ENCODE assay signal across 21 cellular contexts in the genomic region with DNA sequence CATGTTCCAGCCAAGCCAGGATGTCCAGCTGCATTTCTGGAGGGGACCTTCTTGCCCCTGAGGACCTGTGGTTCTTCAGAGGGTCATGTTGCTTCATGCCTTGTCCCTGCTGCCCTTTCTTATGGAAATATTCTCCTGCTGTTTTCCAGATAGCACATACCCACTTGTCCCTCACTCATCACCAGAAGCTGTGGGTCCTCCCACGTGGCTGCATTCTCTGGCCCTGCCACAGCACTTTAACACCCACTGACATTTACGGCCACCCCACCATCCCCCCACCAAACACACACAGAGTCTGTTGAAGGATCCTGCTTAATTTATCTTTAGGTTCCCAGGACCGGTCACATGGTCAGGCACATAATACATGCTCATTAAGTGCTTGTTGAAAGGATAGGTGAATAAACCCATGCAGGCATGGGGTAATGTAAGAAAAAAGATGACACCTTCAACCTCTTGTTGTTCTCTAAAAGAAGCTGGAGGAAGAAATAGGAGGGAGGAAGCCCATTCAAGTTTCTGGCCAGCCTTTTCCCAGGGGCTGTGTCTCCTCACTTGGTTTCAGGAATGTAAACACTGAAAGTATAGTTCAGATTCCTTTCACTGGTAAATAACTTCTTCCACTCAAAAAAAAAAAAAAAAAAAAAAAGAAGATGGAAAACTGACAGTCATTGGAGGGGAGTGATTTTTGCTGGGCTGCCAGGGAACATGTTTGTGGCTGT. TPM values are rescaled to one million over a fixed set of nuclear protein-coding genes. Genes with fewer than 3 reads are reported as not detected.
"Had no signal": no experiment of that assay in that cellular context is flagged by ENCODE, and none has a peak within 500 bp of the region (broad histone marks: within the 10 kb centered on the region; RNA-seq: fewer than 3 reads in every experiment).

No MANE protein-coding gene starts in this region.

- H3K4me3 ChIP-seq: gastroesophageal sphincter, left lung, right atrium auricular region, skin epidermis, transverse colon had no signal

- H3K4me1 Mint-ChIP-seq: activated B cell treated with CpG ODN at 0.5 μM for 24 hours; activated CD4-positive, alpha-beta T cell treated with anti-CD3 and anti-CD28 coated beads, Interleukin-2, amount 10 ng/mL, durations not matched to agents 7 days and 5 days; activated naive CD8-positive, alpha-beta T cell treated with anti-CD3 and anti-CD28 coated beads for 36 hours; central memory CD8-positive, alpha-beta T cell had no signal

- H3K4me1 ChIP-seq: left lung, right atrium auricular region, transverse colon had no signal

- H3K27ac Mint-ChIP-seq: activated B cell treated with CpG ODN at 0.5 μM for 24 hours; activated CD4-positive, alpha-beta T cell treated with anti-CD3 and anti-CD28 coated beads, Interleukin-2, amount 10 ng/mL, durations not matched to agents 7 days and 5 days; activated naive CD8-positive, alpha-beta T cell treated with anti-CD3 and anti-CD28 coated beads for 36 hours; activated T-helper 1 cell treated with anti-CD3 and anti-CD28 coated beads, Interleukin-12 subunit alpha, Interleukin-12 subunit beta, Interleukin-2, Interleukin-4 antibody, amounts not matched to agents 30 ng/mL and 10 ng/mL and 1 ng/mL, durations not matched to agents 14 hours and 24 hours and 36 hours; natural killer cell; progenitor cell of endocrine pancreas; T-helper 2 cell treated with Interferon-gamma antibody and Interleukin-4, amounts not matched to agents 5 μg/mL and 100 μg/mL, for 36 hours had no signal

- H3K4me3 Mint-ChIP-seq: activated B cell treated with CpG ODN at 0.5 μM for 24 hours; activated CD4-positive, alpha-beta T cell treated with anti-CD3 and anti-CD28 coated beads, Interleukin-2, amount 10 ng/mL, durations not matched to agents 7 days and 5 days; activated naive CD8-positive, alpha-beta T cell treated with anti-CD3 and anti-CD28 coated beads for 36 hours; activated T-helper 1 cell treated with anti-CD3 and anti-CD28 coated beads, Interleukin-12 subunit alpha, Interleukin-12 subunit beta, Interleukin-2, Interleukin-4 antibody, amounts not matched to agents 30 ng/mL and 10 ng/mL and 1 ng/mL, durations not matched to agents 14 hours and 24 hours and 36 hours; central memory CD8-positive, alpha-beta T cell; natural killer cell; T-helper 2 cell treated with Interferon-gamma antibody and Interleukin-4, amounts not matched to agents 5 μg/mL and 100 μg/mL, for 36 hours had no signal

- DNase-seq: activated B cell treated with CpG ODN at 0.5 μM for 24 hours; activated CD4-positive, alpha-beta T cell treated with anti-CD3 and anti-CD28 coated beads, Interleukin-2, amount 10 ng/mL, durations not matched to agents 7 days and 5 days; activated CD8-positive, alpha-beta memory T cell treated with anti-CD3 and anti-CD28 coated beads, Interleukin-2, amount 50 U/mL, for 48 hours; activated naive CD8-positive, alpha-beta T cell treated with anti-CD3 and anti-CD28 coated beads for 36 hours; brain microvascular endothelial cell; cortex of kidney; effector CD4-positive, alpha-beta T cell; kidney; natural killer cell; stimulated activated CD4-positive, alpha-beta T cell treated with anti-CD3 and anti-CD28 coated beads, Interleukin-4, amount 100 ng/mL, for 24 hours; stimulated activated naive CD4-positive, alpha-beta T cell treated with Interleukin-2 at 50 U/mL for 16 hours; substantia nigra; transverse colon had no signal

- H3K27me3 Mint-ChIP-seq: activated CD4-positive, alpha-beta T cell treated with anti-CD3 and anti-CD28 coated beads, Interleukin-2, amount 10 ng/mL, durations not matched to agents 7 days and 5 days had no signal

- H3K36me3 Mint-ChIP-seq: activated naive CD8-positive, alpha-beta T cell treated with anti-CD3 and anti-CD28 coated beads for 36 hours; natural killer cell had no signal

- H3K9me3 Mint-ChIP-seq: activated B cell treated with CpG ODN at 0.5 μM for 24 hours; activated CD4-positive, alpha-beta T cell treated with anti-CD3 and anti-CD28 coated beads, Interleukin-2, amount 10 ng/mL, durations not matched to agents 7 days and 5 days; activated naive CD8-positive, alpha-beta T cell treated with anti-CD3 and anti-CD28 coated beads for 36 hours; activated T-helper 1 cell treated with anti-CD3 and anti-CD28 coated beads, Interleukin-12 subunit alpha, Interleukin-12 subunit beta, Interleukin-2, Interleukin-4 antibody, amounts not matched to agents 30 ng/mL and 10 ng/mL and 1 ng/mL, durations not matched to agents 14 hours and 24 hours and 36 hours; central memory CD8-positive, alpha-beta T cell; natural killer cell; T-helper 2 cell treated with Interferon-gamma antibody and Interleukin-4, amounts not matched to agents 5 μg/mL and 100 μg/mL, for 36 hours had no signal

- H3K9me3 ChIP-seq: gastroesophageal sphincter, left lung, right atrium auricular region, transverse colon had no signal

- H3K27ac ChIP-seq: brain microvascular endothelial cell, gastroesophageal sphincter, left lung, right atrium auricular region, skin epidermis, transverse colon had no signal

- H3K27me3 ChIP-seq: brain microvascular endothelial cell, gastroesophageal sphincter, left lung, right atrium auricular region, transverse colon had no signal

- H3K36me3 ChIP-seq: brain microvascular endothelial cell, gastroesophageal sphincter, left lung, right atrium auricular region, transverse colon had no signal

- ATAC-seq: gastroesophageal sphincter, left lung, natural killer cell had no signal

RNA-seq across cellular contexts. Expression of gene BMPER, which starts 19.9 kb away (rescaled TPM):
- total RNA-seq: activated B cell treated with CpG ODN at 0.5 μM for 24 hours; activated CD4-positive, alpha-beta T cell treated with anti-CD3 and anti-CD28 coated beads, Interleukin-2, amount 10 ng/mL, durations not matched to agents 7 days and 5 days; activated naive CD8-positive, alpha-beta T cell treated with anti-CD3 and anti-CD28 coated beads for 36 hours; activated T-helper 1 cell treated with anti-CD3 and anti-CD28 coated beads, Interleukin-12 subunit alpha, Interleukin-12 subunit beta, Interleukin-2, Interleukin-4 antibody, amounts not matched to agents 30 ng/mL and 10 ng/mL and 1 ng/mL, durations not matched to agents 14 hours and 24 hours and 36 hours had no signal
